Comparison of ENCODE assay signal across 9 cellular contexts in the genomic region with DNA sequence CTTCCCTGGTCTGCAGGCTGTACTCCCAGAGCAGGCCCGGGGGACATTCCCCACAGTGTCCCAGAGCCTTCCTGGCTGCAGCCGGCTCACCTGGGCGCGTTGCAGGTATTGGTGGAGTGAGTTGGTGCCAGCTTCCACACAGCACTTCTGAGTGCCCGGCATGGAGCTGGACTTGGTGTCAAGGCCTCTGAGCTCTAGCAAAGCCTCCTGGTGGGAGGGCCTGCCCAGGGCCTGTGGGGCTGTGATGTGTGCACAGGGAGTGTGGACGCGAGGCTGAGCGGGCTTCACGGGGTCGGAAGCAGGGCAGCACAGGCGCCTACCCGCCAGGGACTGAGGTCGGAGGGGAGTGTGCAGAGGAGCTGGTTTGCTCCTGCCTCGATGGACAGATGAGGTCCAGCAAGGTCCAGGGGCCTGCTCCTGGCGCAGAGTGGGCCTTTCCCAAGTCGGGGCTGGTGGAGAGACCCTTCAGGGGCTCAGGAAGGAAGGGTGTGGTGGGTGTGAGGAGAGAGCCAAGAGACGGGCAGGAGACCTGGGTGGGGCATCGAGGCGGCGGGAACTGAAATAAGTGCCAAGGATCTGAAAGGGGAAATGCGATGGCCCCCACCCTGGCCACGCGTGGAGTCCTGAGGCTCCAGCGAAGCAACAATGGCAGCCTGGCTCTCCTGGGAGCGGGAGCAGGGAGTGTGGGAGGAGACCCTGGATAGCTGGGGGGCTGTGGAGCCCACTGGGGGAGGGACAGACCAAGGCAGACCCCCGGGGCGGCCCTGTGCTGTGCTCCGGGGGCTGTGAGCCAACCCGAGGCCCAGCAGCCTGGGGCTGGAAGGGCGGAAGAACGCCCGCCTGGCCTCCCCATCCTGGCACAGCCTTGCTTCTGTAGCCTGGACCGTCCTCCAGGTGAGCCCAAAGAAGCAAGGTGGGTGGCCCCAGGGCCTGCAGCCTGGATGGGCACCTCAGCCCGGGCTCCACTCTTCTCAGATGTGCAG.
DNase-seq lines count a peak whose midpoint lies in the region; ATAC-seq and TF ChIP-seq lines count a peak whose summit lies in the region.
"Had no signal": no experiment of that assay in that cellular context is flagged by ENCODE, and none has a peak within 500 bp of the region (broad histone marks: within the 10 kb centered on the region; RNA-seq: fewer than 3 reads in every experiment).

No MANE protein-coding gene starts in this region.

- H3K9ac ChIP-seq in IMR-90 (ENCODE audit: low read depth, low read length) (no peak overlapping the region), colonic mucosa (ENCODE audit: low read depth in 2 of 2, low read length in 2 of 2) (peak overlapping the region in 1 of 2 donors; percentile 7), neuronal stem cell (ENCODE audit: low read depth, low read length, poor library complexity) (no peak overlapping the region)

- no peak overlapping the region for H3K56ac ChIP-seq in IMR-90 (ENCODE audit: extremely low read depth, insufficient read depth, low read length)

- TF ChIP-seq POLR2A in IMR-90 (IDR thresholded peaks at IDR 0.05; ENCODE audit: low read depth, low read length), result no peak

- H3K27me3 ChIP-seq in AG04450 (ENCODE audit: control insufficient read depth, insufficient read depth, low read length) (no peaks in the 10 kb centered on the region), IMR-90 (ENCODE audit: control insufficient read depth, insufficient read depth, low read length) (no peaks in the 10 kb centered on the region), colonic mucosa (no peaks in the 10 kb centered on the region), neuronal stem cell (ENCODE audit: control insufficient read depth in 3 of 3, insufficient read depth in 3 of 3, low read depth in 1 of 3, low read length in 3 of 3) (no peaks in the 10 kb centered on the region)

- H3K4me2 ChIP-seq in IMR-90 (ENCODE audit: low read depth, low read length), result no peak overlapping the region; the same call in 1 of the 2 replicates
- H3K4me2 ChIP-seq in neuronal stem cell (ENCODE audit: insufficient read depth, low read length, poor library complexity, severe bottlenecking), result no peak overlapping the region

- peak overlapping the region; percentile 56 for H4K91ac ChIP-seq in IMR-90 (ENCODE audit: insufficient read depth, low read depth, low read length)
- no peak overlapping the region for H4K91ac ChIP-seq in neuronal stem cell (ENCODE audit: low read depth, low read length, poor library complexity)

- H3K79me1 ChIP-seq in IMR-90 (ENCODE audit: low read depth in 1 of 2, low read length in 2 of 2), result peaks cover 11 to 87% of the 10 kb centered on the region in 2 experiments
- peaks cover 35% of the 10 kb centered on the region for H3K79me1 ChIP-seq in neuronal stem cell (ENCODE audit: low read depth, low read length)

- no peak for DNase-seq in AG04450 (ENCODE audit: low read depth, low spot score)
- DNase-seq in IMR-90, result no peak
- no peak for DNase-seq in colonic mucosa
- DNase-seq in neuronal stem cell (ENCODE audit: low spot score), result no peak
- DNase-seq in superior temporal gyrus (ENCODE audit: extremely low spot score), result no peak
- DNase-seq in NCI-H524 (lab: John Stamatoyannopoulos, UW), result no peak
- DNase-seq: NCI-H1048 had no signal

- H2AFZ ChIP-seq in IMR-90 (replicated peaks; ENCODE audit: low read length, poor library complexity) (peak overlapping the region; percentile 61), neuronal stem cell (ENCODE audit: low read length) (no peak overlapping the region)

- TF ChIP-seq RAD21 in IMR-90 (IDR thresholded peaks at IDR 0.05; ENCODE audit: low read length), result no peak

- H3K9me3 ChIP-seq in AG04450 (ENCODE audit: control insufficient read depth, insufficient read depth, low read length), result peaks cover under 1% of the 10 kb centered on the region; the same call in 1 of the 2 replicates
- no peaks in the 10 kb centered on the region for H3K9me3 ChIP-seq in IMR-90 (ENCODE audit: control insufficient read depth, insufficient read depth, low read length)
- no peaks in the 10 kb centered on the region for H3K9me3 ChIP-seq in colonic mucosa
- H3K9me3 ChIP-seq in neuronal stem cell (replicated peaks in 1 of 2; ENCODE audit: control insufficient read depth in 2 of 2, insufficient read depth in 1 of 2, low read depth in 1 of 2, low read length in 2 of 2), result no peaks in the 10 kb centered on the region

- H3K18ac ChIP-seq in IMR-90 (ENCODE audit: low read depth, low read length), result no peak overlapping the region
- peak overlapping the region; percentile 74 for H3K18ac ChIP-seq in neuronal stem cell (ENCODE audit: low read length)

- H2BK120ac ChIP-seq in IMR-90 (ENCODE audit: low read depth, low read length) (peak overlapping the region; percentile 52), neuronal stem cell (ENCODE audit: low read depth, low read length) (no peak overlapping the region)

- H3K4me1 ChIP-seq in IMR-90 (ENCODE audit: control insufficient read depth, insufficient read depth, low read length) (peaks cover 30% of the 10 kb centered on the region), colonic mucosa (peaks cover 9% of the 10 kb centered on the region), neuronal stem cell (ENCODE audit: control insufficient read depth in 2 of 2, insufficient read depth in 1 of 2, low read depth in 1 of 2, low read length in 2 of 2) (peaks cover 15 to 18% of the 10 kb centered on the region in 2 donors)

- BruUV-seq in IMR-90 (replicated peaks; lab: Mats Ljungman, UMichigan), result no TSS peak

- H2BK15ac ChIP-seq in IMR-90 (ENCODE audit: low read depth, low read length), result no peak overlapping the region
- no peak overlapping the region for H2BK15ac ChIP-seq in neuronal stem cell (ENCODE audit: low read length)

- peak overlapping the region; percentile 89 for H2AK9ac ChIP-seq in IMR-90 (replicated peaks; ENCODE audit: low read depth, low read length, poor library complexity)

- intact Hi-C loops in IMR-90 (cut with micrococcal nuclease) (no loop called here), colonic mucosa (cut with DNase I) (no loop called here)

- H2BK5ac ChIP-seq in IMR-90 (ENCODE audit: low read depth, low read length, poor library complexity, severe bottlenecking) (no peak overlapping the region), neuronal stem cell (ENCODE audit: low read length) (peak overlapping the region; percentile 78)

- H4K5ac ChIP-seq in IMR-90 (ENCODE audit: low read depth, low read length), result no peak overlapping the region

- ATAC-seq in IMR-90 (ENCODE audit: low read depth) (no peak), HG03039 (IDR thresholded peaks at IDR 0.05; ENCODE audit: unreplicated experiment) (no peak)
- no peak for ATAC-seq in activated CD4-positive, CD25-positive, alpha-beta regulatory T cell treated with anti-CD3 and anti-CD28 coated beads, Interleukin-2, amount 50 U/mL, for 24 hours

- H2BK20ac ChIP-seq in IMR-90 (ENCODE audit: low read depth, low read length), result 0 out of 2 replicates have a peak overlapping the region, but pooled peaks have one; percentile 29

- in situ Hi-C loops in IMR-90 (cut with MboI; ENCODE audit: low sequenced_read_pairs), result loop anchor here (25.0 kb wide), 1 partner anchor 592 kb away; no protein-coding TSS in a partner anchor

- TF ChIP-seq CTCF in AG04450 (IDR thresholded peaks at IDR 0.05; ENCODE audit: low read depth, low read length) (no peak), IMR-90 (conservative IDR thresholded peaks at IDR 0.05; ENCODE audit: low read depth, low read length) (no peak), colonic mucosa (IDR thresholded peaks at IDR 0.05) (no peak)

- peak overlapping the region; percentile 43 for H3K27ac ChIP-seq in AG04450 (ENCODE audit: low read depth, low read length)
- H3K27ac ChIP-seq in IMR-90 (ENCODE audit: insufficient read depth, low read length), result peak overlapping the region; percentile 4; the same call in 1 of the 2 replicates
- peak overlapping the region; percentile 7 for H3K27ac ChIP-seq in colonic mucosa
- H3K27ac ChIP-seq in neuronal stem cell (replicated peaks; ENCODE audit: low read length), result no peak overlapping the region

- 85% methylated on average over 19 of the region's 34 CpGs; no CpG with 5 or more reads in 1 of the 2 experiments for WGBS in IMR-90 (ENCODE audit: extremely low coverage in 2 of 2, insufficient read length in 1 of 2), 2 experiments
- no CpG with 5 or more reads among the region's 34 CpGs for WGBS in neuronal stem cell (ENCODE audit: extremely low coverage in 2 of 2, insufficient read length in 2 of 2, insufficient replicate concordance in 1 of 2), 2 donors

- dilution Hi-C loops in IMR-90 (cut with HindIII; ENCODE audit: low sequenced_read_pairs, unreplicated experiment), result no loop called here

- H3K36me3 ChIP-seq in IMR-90 (ENCODE audit: control insufficient read depth, insufficient read depth, low read length), result peaks cover 11% of the 10 kb centered on the region; the same call in 1 of the 2 replicates
- H3K36me3 ChIP-seq in colonic mucosa, result no peaks in the 10 kb centered on the region
- H3K36me3 ChIP-seq in neuronal stem cell (replicated peaks in 1 of 2; ENCODE audit: control insufficient read depth in 2 of 2, insufficient read depth in 2 of 2, low read length in 2 of 2), result peaks cover 7 to 9% of the 10 kb centered on the region in 2 donors

- H2AK5ac ChIP-seq in IMR-90 (ENCODE audit: low read depth, low read length), result peak overlapping the region; percentile 91; the same call in 1 of the 2 replicates
- H2AK5ac ChIP-seq in neuronal stem cell (ENCODE audit: low read depth, low read length), result peak overlapping the region; percentile 19

- no peak overlapping the region for H3K23ac ChIP-seq in IMR-90 (ENCODE audit: low read depth, low read length)
- peak overlapping the region; percentile 89 for H3K23ac ChIP-seq in neuronal stem cell (ENCODE audit: low read depth, low read length, poor library complexity)

- H3K4me3 ChIP-seq in AG04450 (ENCODE audit: low read depth, low read length) (no peak overlapping the region), IMR-90 (ENCODE audit: insufficient read depth, low read depth, low read length) (no peak overlapping the region), colonic mucosa (no peak overlapping the region), neuronal stem cell (ENCODE audit: low read length in 2 of 2) (no peak overlapping the region)

- H3K4ac ChIP-seq in IMR-90 (ENCODE audit: low read depth, low read length) (peak overlapping the region; percentile 50), neuronal stem cell (ENCODE audit: low read length) (no peak overlapping the region)

- H3K14ac ChIP-seq in IMR-90 (replicated peaks; ENCODE audit: low read depth, low read length) (peak overlapping the region; percentile 20), neuronal stem cell (ENCODE audit: low read length) (peak overlapping the region; percentile 82)

- peak overlapping the region in 1 of 2 experiments; percentile 4; a peak in 1 of 4 replicates for H4K8ac ChIP-seq in IMR-90 (ENCODE audit: low read depth in 2 of 2, low read length in 2 of 2)
- no peak overlapping the region for H4K8ac ChIP-seq in neuronal stem cell (ENCODE audit: low read depth, low read length)

- H2BK12ac ChIP-seq in neuronal stem cell (ENCODE audit: low read length), result no peak overlapping the region

- H3K9me1 ChIP-seq in IMR-90 (ENCODE audit: insufficient read depth, low read length), result peaks cover 13% of the 10 kb centered on the region; the same call in 1 of the 2 replicates

- CTCF ChIA-PET in AG04450 (lab: Charles Lee) (interaction anchor here (0.6 to 2.4 kb wide), 2 partner anchors 234 to 291 kb away, joined by 3 to 7 read pairs; no protein-coding TSS in a partner anchor), IMR-90 (lab: Yijun Ruan, JAX) (interaction anchor here (1.2 kb wide), 1 partner anchor 20 kb away, joined by 3 read pairs; no protein-coding TSS in a partner anchor)

- POLR2A ChIA-PET in AG04450 (lab: Yijun Ruan, JAX), result no interaction called here
- POLR2A ChIA-PET in IMR-90 (lab: Charles Lee; ENCODE audit: unreplicated experiment), result no interaction called here

- peaks cover 61% of the 10 kb centered on the region for H4K20me1 ChIP-seq in IMR-90 (ENCODE audit: insufficient read depth, low read length)
